In the genomic region with DNA sequence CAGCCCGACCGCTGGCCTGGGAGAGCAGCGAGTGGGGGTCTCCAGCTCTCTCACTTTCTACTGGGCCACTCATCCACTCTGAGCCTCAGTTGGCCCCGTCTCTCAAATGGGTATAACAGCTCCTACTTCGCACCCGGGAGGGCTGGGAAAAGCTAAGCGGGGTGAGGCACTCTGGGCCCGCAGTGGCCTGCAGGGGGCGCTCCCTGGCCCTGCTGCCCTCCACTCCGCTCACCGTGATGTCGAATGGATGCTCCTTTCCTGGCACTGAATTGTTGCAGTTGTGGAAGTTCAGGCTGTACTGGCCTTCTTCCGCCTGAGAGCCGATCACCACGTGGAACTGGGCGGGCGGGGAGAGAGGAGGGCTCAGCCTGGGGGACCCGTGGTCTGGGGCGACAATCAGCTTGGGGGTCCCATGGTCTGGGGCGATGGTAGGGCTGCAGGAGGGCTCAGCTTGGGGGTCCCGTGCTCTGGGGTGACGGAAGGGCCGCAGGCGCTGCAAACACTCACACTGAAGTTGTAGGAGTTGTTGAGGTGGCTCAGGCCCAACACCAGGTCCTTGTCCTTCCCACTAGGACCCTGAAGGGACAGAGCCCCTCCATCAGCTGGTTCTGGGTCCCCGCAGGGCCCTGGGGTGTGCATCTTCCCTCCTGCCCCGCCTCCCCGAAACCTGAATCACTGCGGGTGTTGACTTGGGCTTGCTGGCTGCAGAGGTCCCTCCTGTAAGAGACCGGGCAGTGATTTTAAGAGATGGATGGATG, we compare ENCODE assay signal across 1 cellular context.
TF ChIP-seq lines count a peak whose summit lies in the region.

No MANE protein-coding gene starts in this region.

TF ChIP-seq in HepG2, 621 proteins besides CTCF, POLR2A, EP300 and RAD21:
- TF ChIP-seq ZNF83 (CRISPR knock-in tag; IDR thresholded peaks at IDR 0.05; ENCODE audit: borderline replicate concordance) (no peak), RBM39 (IDR thresholded peaks at IDR 0.05; ENCODE audit: low read depth, low read length, poor library complexity, severe bottlenecking) (peak; percentile 45), ZBTB33 (CRISPR knock-in tag; IDR thresholded peaks at IDR 0.05) (peak; percentile 91), KAT8 (CRISPR knock-in tag; IDR thresholded peaks at IDR 0.05) (no peak), WIZ (CRISPR knock-in tag; IDR thresholded peaks at IDR 0.05) (no peak), ZNF747 (CRISPR knock-in tag; IDR thresholded peaks at IDR 0.05; ENCODE audit: borderline replicate concordance) (no peak), NCOA1 (CRISPR knock-in tag; IDR thresholded peaks at IDR 0.05) (no peak), PCBP1 (IDR thresholded peaks at IDR 0.05; ENCODE audit: borderline replicate concordance, low read depth, low read length) (0 out of 2 replicates have a peak, but pooled peaks have one; percentile 13), ZMYM3 (CRISPR knock-in tag; IDR thresholded peaks at IDR 0.05) (peak; percentile 79), FOXA3 (CRISPR knock-in tag; IDR thresholded peaks at IDR 0.05) (no peak), ZBTB38 (CRISPR knock-in tag; IDR thresholded peaks at IDR 0.05) (peak; percentile 94), ZNF768 (CRISPR knock-in tag; IDR thresholded peaks at IDR 0.05) (0 out of 2 replicates have a peak, but pooled peaks have one; percentile 7), ZNF790 (CRISPR knock-in tag; IDR thresholded peaks at IDR 0.05; ENCODE audit: borderline replicate concordance) (no peak), ZSCAN21 (CRISPR knock-in tag; IDR thresholded peaks at IDR 0.05; ENCODE audit: borderline replicate concordance) (0 out of 2 replicates have a peak, but pooled peaks have one; percentile 1), ZNF446 (CRISPR knock-in tag; IDR thresholded peaks at IDR 0.05) (no peak), AGO2 (optimal IDR thresholded peaks at IDR 0.05; ENCODE audit: low read depth, low read length) (peak; percentile 59), RFXANK (CRISPR knock-in tag; IDR thresholded peaks at IDR 0.05) (no peak), ZNF629 (CRISPR knock-in tag; conservative IDR thresholded peaks at IDR 0.05) (peak; percentile 96), RBFOX2 (IDR thresholded peaks at IDR 0.05; ENCODE audit: low read depth, low read length) (peak; percentile 42), GABPA (IDR thresholded peaks at IDR 0.05; ENCODE audit: low read depth, low read length) (no peak), GABPA (CRISPR knock-in tag; IDR thresholded peaks at IDR 0.05; ENCODE audit: low read depth) (no peak), ZBTB20 (CRISPR knock-in tag; IDR thresholded peaks at IDR 0.05; ENCODE audit: borderline replicate concordance, low read depth) (peak; percentile 16; the same call in 1 of the 2 replicates), EHMT2 (IDR thresholded peaks at IDR 0.05; ENCODE audit: borderline replicate concordance, low read depth, low read length) (no peak), ARHGAP35 (CRISPR knock-in tag; IDR thresholded peaks at IDR 0.05; ENCODE audit: borderline replicate concordance) (no peak)
- TF ChIP-seq, protein P1, sequence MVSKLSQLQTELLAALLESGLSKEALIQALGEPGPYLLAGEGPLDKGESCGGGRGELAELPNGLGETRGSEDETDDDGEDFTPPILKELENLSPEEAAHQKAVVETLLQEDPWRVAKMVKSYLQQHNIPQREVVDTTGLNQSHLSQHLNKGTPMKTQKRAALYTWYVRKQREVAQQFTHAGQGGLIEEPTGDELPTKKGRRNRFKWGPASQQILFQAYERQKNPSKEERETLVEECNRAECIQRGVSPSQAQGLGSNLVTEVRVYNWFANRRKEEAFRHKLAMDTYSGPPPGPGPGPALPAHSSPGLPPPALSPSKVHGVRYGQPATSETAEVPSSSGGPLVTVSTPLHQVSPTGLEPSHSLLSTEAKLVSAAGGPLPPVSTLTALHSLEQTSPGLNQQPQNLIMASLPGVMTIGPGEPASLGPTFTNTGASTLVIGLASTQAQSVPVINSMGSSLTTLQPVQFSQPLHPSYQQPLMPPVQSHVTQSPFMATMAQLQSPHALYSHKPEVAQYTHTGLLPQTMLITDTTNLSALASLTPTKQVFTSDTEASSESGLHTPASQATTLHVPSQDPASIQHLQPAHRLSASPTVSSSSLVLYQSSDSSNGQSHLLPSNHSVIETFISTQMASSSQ (IDR thresholded peaks at IDR 0.05; ENCODE audit: low read depth), result no peak
- TF ChIP-seq, protein P1 (CRISPR knock-in tag; IDR thresholded peaks at IDR 0.05; ENCODE audit: borderline replicate concordance), result 0 out of 2 replicates have a peak, but pooled peaks have one; percentile 10
- TF ChIP-seq, protein P2, sequence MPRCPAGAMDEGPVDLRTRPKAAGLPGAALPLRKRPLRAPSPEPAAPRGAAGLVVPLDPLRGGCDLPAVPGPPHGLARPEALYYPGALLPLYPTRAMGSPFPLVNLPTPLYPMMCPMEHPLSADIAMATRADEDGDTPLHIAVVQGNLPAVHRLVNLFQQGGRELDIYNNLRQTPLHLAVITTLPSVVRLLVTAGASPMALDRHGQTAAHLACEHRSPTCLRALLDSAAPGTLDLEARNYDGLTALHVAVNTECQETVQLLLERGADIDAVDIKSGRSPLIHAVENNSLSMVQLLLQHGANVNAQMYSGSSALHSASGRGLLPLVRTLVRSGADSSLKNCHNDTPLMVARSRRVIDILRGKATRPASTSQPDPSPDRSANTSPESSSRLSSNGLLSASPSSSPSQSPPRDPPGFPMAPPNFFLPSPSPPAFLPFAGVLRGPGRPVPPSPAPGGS (CRISPR knock-in tag; IDR thresholded peaks at IDR 0.05), result 0 out of 2 replicates have a peak, but pooled peaks have one; percentile 15
